In the genomic region with DNA sequence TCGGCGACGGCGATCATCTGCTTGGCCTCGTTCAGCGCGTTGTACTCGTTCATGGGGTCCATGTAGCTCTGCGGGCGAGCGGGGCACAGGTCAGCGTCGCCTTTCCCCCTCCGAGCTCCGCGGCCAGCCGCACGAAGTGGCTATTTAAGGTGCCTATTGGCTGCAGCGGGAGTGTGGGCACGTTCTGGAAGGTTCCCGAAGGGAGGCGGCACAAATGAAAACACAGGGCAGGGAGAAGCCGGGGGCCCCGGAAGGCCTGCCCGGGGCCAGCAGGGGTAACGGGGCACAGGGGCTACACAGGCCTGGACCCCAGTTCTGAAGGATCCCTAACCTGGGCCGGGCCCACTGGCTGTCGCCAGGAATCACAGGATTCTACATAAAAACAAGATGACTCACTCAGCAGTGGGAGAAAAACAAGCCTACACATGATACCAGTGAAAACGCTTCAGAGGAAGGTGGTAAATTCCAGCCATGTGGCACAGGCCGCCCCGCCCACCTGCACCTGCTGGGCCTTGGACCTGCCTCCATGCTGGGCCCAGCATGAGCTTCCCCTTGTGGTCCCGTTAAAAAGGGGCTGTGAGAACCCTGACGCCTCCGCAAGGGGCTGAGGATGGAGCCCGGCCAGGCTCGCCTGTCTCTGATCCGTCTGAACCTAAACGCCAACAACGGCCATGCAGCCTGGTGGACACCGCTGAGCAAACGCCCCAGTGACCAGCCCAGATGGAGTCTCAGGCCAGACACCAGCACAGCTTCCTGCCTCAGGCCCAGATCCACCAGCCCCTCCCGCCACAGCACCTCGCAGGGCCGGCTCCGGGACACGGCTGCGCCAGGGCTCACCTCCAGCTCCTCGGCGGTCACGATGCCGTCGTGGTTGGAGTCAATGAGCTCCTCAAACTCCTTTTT, we compare ENCODE assay signal across 13 cellular contexts. TPM values are rescaled to one million over a fixed set of nuclear protein-coding genes. Genes with fewer than 3 reads are reported as not detected.
DNase-seq lines count a peak whose midpoint lies in the region; ATAC-seq and TF ChIP-seq lines count a peak whose summit lies in the region.
"Had no signal": no experiment of that assay in that cellular context is flagged by ENCODE, and none has a peak within 500 bp of the region (broad histone marks: within the 10 kb centered on the region; RNA-seq: fewer than 3 reads in every experiment).

No MANE protein-coding gene starts in this region.

- TF ChIP-seq CTCF in activated CD8-positive, alpha-beta T cell treated with anti-CD3 and anti-CD28 coated beads for 36 hours (IDR thresholded peaks at IDR 0.05), result no peak
- TF ChIP-seq CTCF in osteoblast (IDR thresholded peaks at IDR 0.05; ENCODE audit: extremely low read depth, low read depth, low read length) (no peak), neural progenitor cell (IDR thresholded peaks at IDR 0.05) (no peak)

- CTCF ChIA-PET in activated CD8-positive, alpha-beta T cell treated with anti-CD3 and anti-CD28 coated beads for 36 hours (lab: Charles Lee), result interaction anchor here (3.3 kb wide), 1 partner anchor 96 kb away, joined by 17 read pairs; no protein-coding TSS in a partner anchor
- CTCF ChIA-PET in activated CD8-positive, alpha-beta T cell treated with anti-CD3 and anti-CD28 coated beads, Interleukin-2, amount 10 ng/mL, durations not matched to agents 7 days and 5 days (lab: Charles Lee), result interaction anchor here (1.7 kb wide), 1 partner anchor 95 kb away, joined by 5 read pairs; no protein-coding TSS in a partner anchor

- peaks cover 29% of the 10 kb centered on the region for H3K36me3 Mint-ChIP-seq in activated CD8-positive, alpha-beta T cell treated with anti-CD3 and anti-CD28 coated beads for 36 hours (ENCODE audit: low read depth)
- peaks cover 35% of the 10 kb centered on the region for H3K36me3 Mint-ChIP-seq in activated CD8-positive, alpha-beta T cell treated with anti-CD3 and anti-CD28 coated beads, Interleukin-2, amount 10 ng/mL, durations not matched to agents 7 days and 5 days (ENCODE audit: low read depth)
- H3K36me3 Mint-ChIP-seq in neural progenitor cell, result peaks cover 13% of the 10 kb centered on the region

- POLR2A ChIA-PET in activated CD8-positive, alpha-beta T cell treated with anti-CD3 and anti-CD28 coated beads for 36 hours (lab: Charles Lee), result interaction anchor here (1.5 to 8.4 kb wide), 3 partner anchors 10 to 11 kb away, joined by 9 to 64 read pairs (median 18); partner anchors contain the start of genes B3GALT6, SDF4 and TNFRSF18
- POLR2A ChIA-PET in activated CD8-positive, alpha-beta T cell treated with anti-CD3 and anti-CD28 coated beads, Interleukin-2, amount 10 ng/mL, durations not matched to agents 7 days and 5 days (lab: Charles Lee), result no interaction called here

- no peak overlapping the region for H2AFZ ChIP-seq in osteoblast (ENCODE audit: low read length)
- H2AFZ ChIP-seq in neural progenitor cell (replicated peaks), result no peak overlapping the region

- no peaks in the 10 kb centered on the region for H3K27me3 Mint-ChIP-seq in activated CD8-positive, alpha-beta T cell treated with anti-CD3 and anti-CD28 coated beads for 36 hours
- H3K27me3 Mint-ChIP-seq in activated CD8-positive, alpha-beta T cell treated with anti-CD3 and anti-CD28 coated beads, Interleukin-2, amount 10 ng/mL, durations not matched to agents 7 days and 5 days (ENCODE audit: low read depth), result no peaks in the 10 kb centered on the region
- peaks cover 6% of the 10 kb centered on the region for H3K27me3 Mint-ChIP-seq in neural progenitor cell (ENCODE audit: insufficient read depth, low read depth)
- H3K27me3 Mint-ChIP-seq: activated naive CD8-positive, alpha-beta T cell treated with anti-CD3 and anti-CD28 coated beads, Interleukin-2, amount 10 ng/mL, durations not matched to agents 7 days and 5 days had no signal

- H3K4me3 ChIP-seq in osteoblast (ENCODE audit: insufficient read depth, low read length) (no peak overlapping the region), neural progenitor cell (no peak overlapping the region)

- ATAC-seq in activated CD8-positive, alpha-beta T cell treated with anti-CD3 and anti-CD28 coated beads for 36 hours, result no peak
- no peak for ATAC-seq in activated CD8-positive, alpha-beta T cell treated with anti-CD3 and anti-CD28 coated beads, Interleukin-2, amount 10 ng/mL, durations not matched to agents 7 days and 5 days
- no peak for ATAC-seq in sciatic nerve
- ATAC-seq: left lobe of liver had no signal

- no peak overlapping the region for H3K4me3 Mint-ChIP-seq in activated CD8-positive, alpha-beta T cell treated with anti-CD3 and anti-CD28 coated beads for 36 hours
- no peak overlapping the region for H3K4me3 Mint-ChIP-seq in activated CD8-positive, alpha-beta T cell treated with anti-CD3 and anti-CD28 coated beads, Interleukin-2, amount 10 ng/mL, durations not matched to agents 7 days and 5 days
- H3K4me3 Mint-ChIP-seq in neural progenitor cell, result no peak overlapping the region
- H3K4me3 Mint-ChIP-seq: activated naive CD8-positive, alpha-beta T cell treated with anti-CD3 and anti-CD28 coated beads, Interleukin-2, amount 10 ng/mL, durations not matched to agents 7 days and 5 days; HFFc6 had no signal

- H3K9me3 ChIP-seq in osteoblast (ENCODE audit: low read depth, low read length) (no peaks in the 10 kb centered on the region), neural progenitor cell (ENCODE audit: low read depth) (no peaks in the 10 kb centered on the region)

- H3K9me3 Mint-ChIP-seq in activated CD8-positive, alpha-beta T cell treated with anti-CD3 and anti-CD28 coated beads for 36 hours, result no peaks in the 10 kb centered on the region
- no peaks in the 10 kb centered on the region for H3K9me3 Mint-ChIP-seq in activated CD8-positive, alpha-beta T cell treated with anti-CD3 and anti-CD28 coated beads, Interleukin-2, amount 10 ng/mL, durations not matched to agents 7 days and 5 days (ENCODE audit: insufficient read depth)
- H3K9me3 Mint-ChIP-seq in neural progenitor cell, result no peaks in the 10 kb centered on the region
- H3K9me3 Mint-ChIP-seq: activated naive CD8-positive, alpha-beta T cell treated with anti-CD3 and anti-CD28 coated beads, Interleukin-2, amount 10 ng/mL, durations not matched to agents 7 days and 5 days; HFFc6 had no signal

- H3K4me1 ChIP-seq in osteoblast (ENCODE audit: insufficient read depth, low read length) (no peaks in the 10 kb centered on the region), neural progenitor cell (no peaks in the 10 kb centered on the region)

- peak overlapping the region; percentile 76 for H3K27ac Mint-ChIP-seq in activated CD8-positive, alpha-beta T cell treated with anti-CD3 and anti-CD28 coated beads for 36 hours
- no peak overlapping the region for H3K27ac Mint-ChIP-seq in activated CD8-positive, alpha-beta T cell treated with anti-CD3 and anti-CD28 coated beads, Interleukin-2, amount 10 ng/mL, durations not matched to agents 7 days and 5 days
- no peak overlapping the region for H3K27ac Mint-ChIP-seq in neural progenitor cell
- H3K27ac Mint-ChIP-seq: activated naive CD8-positive, alpha-beta T cell treated with anti-CD3 and anti-CD28 coated beads, Interleukin-2, amount 10 ng/mL, durations not matched to agents 7 days and 5 days; HFFc6 had no signal

- H3K27ac ChIP-seq in osteoblast (ENCODE audit: low read depth, low read length), result no peak overlapping the region
- no peak overlapping the region for H3K27ac ChIP-seq in neural progenitor cell

- peaks cover 44% of the 10 kb centered on the region for H3K4me1 Mint-ChIP-seq in activated CD8-positive, alpha-beta T cell treated with anti-CD3 and anti-CD28 coated beads for 36 hours (ENCODE audit: low read depth)
- H3K4me1 Mint-ChIP-seq in activated CD8-positive, alpha-beta T cell treated with anti-CD3 and anti-CD28 coated beads, Interleukin-2, amount 10 ng/mL, durations not matched to agents 7 days and 5 days (ENCODE audit: low read depth), result peaks cover 28% of the 10 kb centered on the region
- H3K4me1 Mint-ChIP-seq in neural progenitor cell, result no peaks in the 10 kb centered on the region

- H3K36me3 ChIP-seq in osteoblast (ENCODE audit: insufficient read depth, low read length) (peaks cover 21% of the 10 kb centered on the region), neural progenitor cell (no peaks in the 10 kb centered on the region)

- H3K27me3 ChIP-seq in osteoblast (ENCODE audit: insufficient read depth, low read length) (no peaks in the 10 kb centered on the region), neural progenitor cell (no peaks in the 10 kb centered on the region)

- peaks cover 10% of the 10 kb centered on the region for H4K20me1 ChIP-seq in osteoblast (ENCODE audit: insufficient read depth, low read length)
- no peaks in the 10 kb centered on the region for H4K20me1 ChIP-seq in neural progenitor cell (ENCODE audit: low read depth)

- H3K79me2 ChIP-seq in osteoblast (ENCODE audit: insufficient read depth, low read length) (peaks cover 1% of the 10 kb centered on the region), neural progenitor cell (ENCODE audit: low read depth) (no peaks in the 10 kb centered on the region)

- DNase-seq in activated CD8-positive, alpha-beta T cell treated with anti-CD3 and anti-CD28 coated beads for 36 hours, result peak; percentile 47
- DNase-seq in activated CD8-positive, alpha-beta T cell treated with anti-CD3 and anti-CD28 coated beads, Interleukin-2, amount 10 ng/mL, durations not matched to agents 7 days and 5 days, result no peak
- DNase-seq in NCI-H69 (lab: John Stamatoyannopoulos, UW), result peak; percentile 14
- DNase-seq in cerebellar cortex (ENCODE audit: low spot score), result peak; percentile 72
- peak; percentile 97 for DNase-seq in osteoblast (ENCODE audit: insufficient read length, low spot score, missing footprints)
- DNase-seq in sciatic nerve (ENCODE audit: low spot score), result no peak
- no peak for DNase-seq in NOMO-1 treated with DMSO at 0.1 percent for 48 hours (lab: John Stamatoyannopoulos, UW; ENCODE audit: unreplicated experiment)
- DNase-seq in neural progenitor cell (ENCODE audit: low spot score), result no peak
- DNase-seq: activated naive CD8-positive, alpha-beta T cell treated with anti-CD3 and anti-CD28 coated beads, Interleukin-2, amount 10 ng/mL, durations not matched to agents 7 days and 5 days; HFFc6; NCI-H1105; NK-92 treated with Interleukin-12 subunit alpha and Interleukin-12 subunit beta, amount 100 ng/mL, for 24 hours had no signal

- H3K4me2 ChIP-seq in osteoblast (ENCODE audit: insufficient read depth, low read length) (no peak overlapping the region), neural progenitor cell (no peak overlapping the region)

- H3F3A ChIP-seq in neural progenitor cell (ENCODE audit: low read depth), result no peaks in the 10 kb centered on the region

- intact Hi-C loops in activated CD8-positive, alpha-beta T cell treated with anti-CD3 and anti-CD28 coated beads for 36 hours (cut with micrococcal nuclease), result no loop called here
- intact Hi-C loops in sciatic nerve (cut with DNase I), result no loop called here

- no peak overlapping the region for H3K9ac ChIP-seq in neural progenitor cell

RNA-seq across cellular contexts. Expression of gene TNFRSF4, which starts 3.9 kb away (rescaled TPM):
- 100 to 1,000 TPM; 137 to 142 TPM for total RNA-seq in activated CD8-positive, alpha-beta T cell treated with anti-CD3 and anti-CD28 coated beads for 36 hours
- 1 to 10 TPM; 1.6 to 2.9 TPM for total RNA-seq in activated CD8-positive, alpha-beta T cell treated with anti-CD3 and anti-CD28 coated beads, Interleukin-2, amount 10 ng/mL, durations not matched to agents 7 days and 5 days
- total RNA-seq in osteoblast (under 0.01 TPM in 1 of 2 replicates, not detected in the other), sciatic nerve (2.5 TPM), neural progenitor cell (ENCODE audit: low replicate concordance) (0.09 TPM in 1 of 2 replicates, not detected in the other)

RNA-seq across cellular contexts. Expression of gene TNFRSF18, which starts 11.5 kb away (rescaled TPM):
- total RNA-seq in activated CD8-positive, alpha-beta T cell treated with anti-CD3 and anti-CD28 coated beads for 36 hours, result 100 to 1,000 TPM; 126 to 135 TPM
- total RNA-seq in activated CD8-positive, alpha-beta T cell treated with anti-CD3 and anti-CD28 coated beads, Interleukin-2, amount 10 ng/mL, durations not matched to agents 7 days and 5 days, result 10 to 100 TPM; 17.5 to 18.8 TPM
- total RNA-seq in osteoblast (0.29 TPM in 1 of 2 replicates, not detected in the other), sciatic nerve (0.58 TPM), neural progenitor cell (ENCODE audit: low replicate concordance) (not detected in 2 replicates)
- total RNA-seq: HFFc6, left lobe of liver had no signal

RNA-seq across cellular contexts. Expression of gene SDF4, which starts 13.9 kb away (rescaled TPM):
- 10 to 100 TPM; 81.5 to 87.5 TPM for total RNA-seq in activated CD8-positive, alpha-beta T cell treated with anti-CD3 and anti-CD28 coated beads for 36 hours
- total RNA-seq in activated CD8-positive, alpha-beta T cell treated with anti-CD3 and anti-CD28 coated beads, Interleukin-2, amount 10 ng/mL, durations not matched to agents 7 days and 5 days, result 10 to 100 TPM; 96.9 to 99.3 TPM
- total RNA-seq in osteoblast, result 136 and 151 TPM in 2 replicates
- 94.9 TPM for total RNA-seq in sciatic nerve
- 16.6 and 43.4 TPM in 2 replicates for total RNA-seq in neural progenitor cell (ENCODE audit: low replicate concordance)

RNA-seq across cellular contexts. Expression of gene B3GALT6, which starts 14.2 kb away (rescaled TPM):
- 10 to 100 TPM; 13.1 to 14.3 TPM for total RNA-seq in activated CD8-positive, alpha-beta T cell treated with anti-CD3 and anti-CD28 coated beads for 36 hours
- total RNA-seq in activated CD8-positive, alpha-beta T cell treated with anti-CD3 and anti-CD28 coated beads, Interleukin-2, amount 10 ng/mL, durations not matched to agents 7 days and 5 days, result 10 to 100 TPM; 21.2 to 22.4 TPM
- 26.5 and 29.7 TPM in 2 replicates for total RNA-seq in osteoblast
- total RNA-seq in sciatic nerve, result 10.9 TPM
- 15.8 and 32.4 TPM in 2 replicates for total RNA-seq in neural progenitor cell (ENCODE audit: low replicate concordance)

RNA-seq across cellular contexts. Expression of gene C1QTNF12, which starts 28.6 kb away (rescaled TPM):
- total RNA-seq in activated CD8-positive, alpha-beta T cell treated with anti-CD3 and anti-CD28 coated beads for 36 hours, result 1 to 10 TPM; 2.6 to 4.9 TPM
- total RNA-seq in activated CD8-positive, alpha-beta T cell treated with anti-CD3 and anti-CD28 coated beads, Interleukin-2, amount 10 ng/mL, durations not matched to agents 7 days and 5 days, result 1 to 10 TPM; 1.8 to 2.2 TPM
- 0.36 and 0.59 TPM in 2 replicates for total RNA-seq in osteoblast
- 3.5 TPM for total RNA-seq in sciatic nerve
- 0.28 and 2.1 TPM in 2 replicates for total RNA-seq in neural progenitor cell (ENCODE audit: low replicate concordance)

Comparison
In these comparisons a context has a peak if more than half of its experiments do, and no peak if none do; other contexts are left out.
1. DNase-seq: peak in activated CD8-positive, alpha-beta T cell treated with anti-CD3 and anti-CD28 coated beads for 36 hours (single experiment), NCI-H69 (single experiment), cerebellar cortex (single experiment) and osteoblast (single experiment); none in activated CD8-positive, alpha-beta T cell treated with anti-CD3 and anti-CD28 coated beads, Interleukin-2, amount 10 ng/mL, durations not matched to agents 7 days and 5 days (single experiment), sciatic nerve (single experiment), NOMO-1 treated with DMSO at 0.1 percent for 48 hours (single experiment) and neural progenitor cell (single experiment).
2. RNA of gene TNFRSF4, which starts 3.9 kb away (total RNA-seq): 137 to 142 TPM in activated CD8-positive, alpha-beta T cell treated with anti-CD3 and anti-CD28 coated beads for 36 hours; 1.6 to 2.9 TPM in activated CD8-positive, alpha-beta T cell treated with anti-CD3 and anti-CD28 coated beads, Interleukin-2, amount 10 ng/mL, durations not matched to agents 7 days and 5 days, 2.5 TPM in sciatic nerve (single experiment), under 0.01 TPM in osteoblast and 0.09 TPM in neural progenitor cell; every median in the first group is over 10 times any median in the second.
3. RNA of gene TNFRSF18, which starts 11.5 kb away (total RNA-seq): 126 to 135 TPM in activated CD8-positive, alpha-beta T cell treated with anti-CD3 and anti-CD28 coated beads for 36 hours and 17.5 to 18.8 TPM in activated CD8-positive, alpha-beta T cell treated with anti-CD3 and anti-CD28 coated beads, Interleukin-2, amount 10 ng/mL, durations not matched to agents 7 days and 5 days; 0.58 TPM in sciatic nerve (single experiment), 0.29 TPM in osteoblast and not detected in neural progenitor cell; every median in the first group is over 10 times any median in the second.